Comparison of ENCODE assay signal across 16 cellular contexts in the genomic region with DNA sequence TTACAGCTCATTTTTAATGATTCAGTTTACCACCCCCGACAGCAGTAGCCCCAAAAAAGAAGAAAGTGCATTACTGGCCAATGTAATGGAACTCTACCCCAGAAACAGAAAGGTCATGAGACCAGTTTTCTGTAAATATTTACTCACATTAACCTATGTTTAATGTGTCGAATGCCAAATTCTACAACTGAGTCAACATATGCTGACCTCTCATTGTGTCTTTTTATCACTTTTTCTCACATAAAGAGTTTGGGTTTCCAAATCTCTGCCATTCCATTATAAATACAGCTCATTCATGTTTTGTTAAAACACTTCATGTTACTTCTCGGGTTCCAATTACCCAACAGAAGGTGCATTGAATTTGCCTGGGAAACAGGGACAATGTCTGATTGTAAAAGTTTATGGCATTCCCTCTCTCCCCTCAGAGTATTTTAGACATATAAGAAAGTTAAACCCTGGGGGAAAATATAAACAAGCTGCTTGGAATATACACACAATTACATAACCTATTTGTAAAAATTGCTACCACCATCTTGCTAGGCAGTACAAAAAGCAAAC.
DNase-seq lines count a peak whose midpoint lies in the region; ATAC-seq and TF ChIP-seq lines count a peak whose summit lies in the region.
"Had no signal": no experiment of that assay in that cellular context is flagged by ENCODE, and none has a peak within 500 bp of the region (broad histone marks: within the 10 kb centered on the region; RNA-seq: fewer than 3 reads in every experiment).

No MANE protein-coding gene starts in this region.

- H3K4me2 ChIP-seq in GM23338: no peak overlapping the region
- H3K4me2 ChIP-seq in osteoblast (ENCODE audit: insufficient read depth, low read length): no peak overlapping the region
- H3K4me2 ChIP-seq: SK-N-SH had no signal

- ATAC-seq in GM23338 (no peak), GM21723 (IDR thresholded peaks at IDR 0.05; ENCODE audit: unreplicated experiment) (no peak)
- ATAC-seq: HCT116, Panc1, Right ventricle myocardium inferior had no signal

- no peaks in the 10 kb centered on the region for H4K20me1 ChIP-seq in GM23338 (replicated peaks; ENCODE audit: insufficient read depth)
- H4K20me1 ChIP-seq in osteoblast (ENCODE audit: insufficient read depth, low read length): no peaks in the 10 kb centered on the region

- H2AFZ ChIP-seq in GM23338 (no peak overlapping the region), osteoblast (ENCODE audit: low read length) (peak overlapping the region; percentile 9)

- no peaks in the 10 kb centered on the region for H3K36me3 Mint-ChIP-seq in GM23338 (ENCODE audit: low read depth)

- no peaks in the 10 kb centered on the region for H3K9me3 ChIP-seq in osteoblast (ENCODE audit: low read depth, low read length)
- H3K9me3 ChIP-seq: SK-N-SH had no signal

- in situ Hi-C loops in SK-MEL-5 (cut with HindIII; ENCODE audit: low pct_unique_long_range_greater_than_20kb, low sequenced_read_pairs): no loop called here

- H3K27me3 Mint-ChIP-seq in GM23338 (ENCODE audit: insufficient read depth, low read depth, poor library complexity): no peaks in the 10 kb centered on the region

- no peaks in the 10 kb centered on the region; the same call in 2 of the 3 replicates for H3K4me1 Mint-ChIP-seq in GM23338

- intact Hi-C loops in head of caudate nucleus (cut with DNase I): no loop called here

- DNase-seq in NCI-H2196 (lab: John Stamatoyannopoulos, UW; ENCODE audit: unreplicated experiment) (peak; percentile 9), NCI-H2196 treated with DMSO at 0.1 percent for 48 hours (lab: John Stamatoyannopoulos, UW; ENCODE audit: unreplicated experiment) (no peak), GM23338 (ENCODE audit: low spot score) (no peak), SK-MEL-5 (ENCODE audit: low read depth, low spot score) (peak; percentile 97), osteoblast (ENCODE audit: insufficient read length, low spot score, missing footprints) (no peak), H7 (no peak), head of caudate nucleus (no peak)
- DNase-seq: NCI-H1092, NCI-H1694 treated with DMSO at 0.1 percent for 48 hours, NCI-H524, SK-N-SH had no signal

- no peaks in the 10 kb centered on the region for H3K9me2 ChIP-seq in GM23338 (ENCODE audit: insufficient read depth)
- H3K9me2 ChIP-seq: SK-N-SH had no signal

- no peak for TF ChIP-seq CTCF in GM23338 (conservative IDR thresholded peaks at IDR 0.05; ENCODE audit: low read depth in 2 of 2)
- TF ChIP-seq CTCF in osteoblast (IDR thresholded peaks at IDR 0.05; ENCODE audit: extremely low read depth, low read depth, low read length): no peak

- H3K9me3 Mint-ChIP-seq in GM23338: no peaks in the 10 kb centered on the region

- H3K4me3 Mint-ChIP-seq in GM23338: no peak overlapping the region

- H3K4me3 ChIP-seq in GM23338 (no peak overlapping the region), osteoblast (ENCODE audit: insufficient read depth, low read length) (no peak overlapping the region), H7 (ENCODE audit: insufficient read depth, low read depth, low read length) (no peak overlapping the region)
- H3K4me3 ChIP-seq: K562 had no signal

- H3K27ac ChIP-seq in GM23338 (ENCODE audit: low read depth): no peak overlapping the region
- no peak overlapping the region for H3K27ac ChIP-seq in osteoblast (ENCODE audit: low read depth, low read length)

- H3K27ac Mint-ChIP-seq in GM23338: peak overlapping the region; percentile 11; the same call in 1 of the 2 replicates

- no peaks in the 10 kb centered on the region for H3F3A ChIP-seq in GM23338 (replicated peaks; ENCODE audit: low read depth)

- H3K27me3 ChIP-seq in GM23338 (ENCODE audit: insufficient read depth) (no peaks in the 10 kb centered on the region), osteoblast (ENCODE audit: insufficient read depth, low read length) (no peaks in the 10 kb centered on the region), H7 (ENCODE audit: control insufficient read depth, insufficient read depth, low read length) (no peaks in the 10 kb centered on the region)

- no peaks in the 10 kb centered on the region for H3K36me3 ChIP-seq in GM23338 (ENCODE audit: insufficient read depth)
- no peaks in the 10 kb centered on the region for H3K36me3 ChIP-seq in osteoblast (ENCODE audit: insufficient read depth, low read length)
- no peaks in the 10 kb centered on the region for H3K36me3 ChIP-seq in H7 (replicated peaks; ENCODE audit: control insufficient read depth, insufficient read depth, low read length)

- no peaks in the 10 kb centered on the region for H3K4me1 ChIP-seq in GM23338 (ENCODE audit: insufficient read depth)
- H3K4me1 ChIP-seq in osteoblast (ENCODE audit: insufficient read depth, low read length): peaks cover 27% of the 10 kb centered on the region

- H3K79me2 ChIP-seq in GM23338 (replicated peaks; ENCODE audit: insufficient read depth) (no peaks in the 10 kb centered on the region), osteoblast (ENCODE audit: insufficient read depth, low read length) (no peaks in the 10 kb centered on the region)

TF ChIP-seq in GM23338, 12 proteins besides CTCF, POLR2A, EP300 and RAD21 (continues in another document):
- TF ChIP-seq EZH2phosphoT487 (IDR thresholded peaks at IDR 0.05; ENCODE audit: unreplicated experiment) (no peak), POLR2AphosphoS5 (IDR thresholded peaks at IDR 0.05; ENCODE audit: low read depth) (no peak), ZNF331 (CRISPR knock-in tag; IDR thresholded peaks at IDR 0.05; ENCODE audit: low read depth) (no peak), ZNF114 (CRISPR knock-in tag; IDR thresholded peaks at IDR 0.05) (no peak), JUNB (IDR thresholded peaks at IDR 0.05; ENCODE audit: unreplicated experiment) (no peak), NANOG (IDR thresholded peaks at IDR 0.05; ENCODE audit: borderline replicate concordance) (no peak), STAT1 (IDR thresholded peaks at IDR 0.05; ENCODE audit: unreplicated experiment) (no peak), EZH2 (IDR thresholded peaks at IDR 0.05; ENCODE audit: low read depth, unreplicated experiment) (no peak)
- TF ChIP-seq, protein P1, sequence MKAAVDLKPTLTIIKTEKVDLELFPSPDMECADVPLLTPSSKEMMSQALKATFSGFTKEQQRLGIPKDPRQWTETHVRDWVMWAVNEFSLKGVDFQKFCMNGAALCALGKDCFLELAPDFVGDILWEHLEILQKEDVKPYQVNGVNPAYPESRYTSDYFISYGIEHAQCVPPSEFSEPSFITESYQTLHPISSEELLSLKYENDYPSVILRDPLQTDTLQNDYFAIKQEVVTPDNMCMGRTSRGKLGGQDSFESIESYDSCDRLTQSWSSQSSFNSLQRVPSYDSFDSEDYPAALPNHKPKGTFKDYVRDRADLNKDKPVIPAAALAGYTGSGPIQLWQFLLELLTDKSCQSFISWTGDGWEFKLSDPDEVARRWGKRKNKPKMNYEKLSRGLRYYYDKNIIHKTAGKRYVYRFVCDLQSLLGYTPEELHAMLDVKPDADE (IDR thresholded peaks at IDR 0.05): no peak
- TF ChIP-seq, protein P2, sequence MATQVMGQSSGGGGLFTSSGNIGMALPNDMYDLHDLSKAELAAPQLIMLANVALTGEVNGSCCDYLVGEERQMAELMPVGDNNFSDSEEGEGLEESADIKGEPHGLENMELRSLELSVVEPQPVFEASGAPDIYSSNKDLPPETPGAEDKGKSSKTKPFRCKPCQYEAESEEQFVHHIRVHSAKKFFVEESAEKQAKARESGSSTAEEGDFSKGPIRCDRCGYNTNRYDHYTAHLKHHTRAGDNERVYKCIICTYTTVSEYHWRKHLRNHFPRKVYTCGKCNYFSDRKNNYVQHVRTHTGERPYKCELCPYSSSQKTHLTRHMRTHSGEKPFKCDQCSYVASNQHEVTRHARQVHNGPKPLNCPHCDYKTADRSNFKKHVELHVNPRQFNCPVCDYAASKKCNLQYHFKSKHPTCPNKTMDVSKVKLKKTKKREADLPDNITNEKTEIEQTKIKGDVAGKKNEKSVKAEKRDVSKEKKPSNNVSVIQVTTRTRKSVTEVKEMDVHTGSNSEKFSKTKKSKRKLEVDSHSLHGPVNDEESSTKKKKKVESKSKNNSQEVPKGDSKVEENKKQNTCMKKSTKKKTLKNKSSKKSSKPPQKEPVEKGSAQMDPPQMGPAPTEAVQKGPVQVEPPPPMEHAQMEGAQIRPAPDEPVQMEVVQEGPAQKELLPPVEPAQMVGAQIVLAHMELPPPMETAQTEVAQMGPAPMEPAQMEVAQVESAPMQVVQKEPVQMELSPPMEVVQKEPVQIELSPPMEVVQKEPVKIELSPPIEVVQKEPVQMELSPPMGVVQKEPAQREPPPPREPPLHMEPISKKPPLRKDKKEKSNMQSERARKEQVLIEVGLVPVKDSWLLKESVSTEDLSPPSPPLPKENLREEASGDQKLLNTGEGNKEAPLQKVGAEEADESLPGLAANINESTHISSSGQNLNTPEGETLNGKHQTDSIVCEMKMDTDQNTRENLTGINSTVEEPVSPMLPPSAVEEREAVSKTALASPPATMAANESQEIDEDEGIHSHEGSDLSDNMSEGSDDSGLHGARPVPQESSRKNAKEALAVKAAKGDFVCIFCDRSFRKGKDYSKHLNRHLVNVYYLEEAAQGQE (IDR thresholded peaks at IDR 0.05; ENCODE audit: unreplicated experiment): no peak

Comparison
In these comparisons a context has a peak if more than half of its experiments do, and no peak if none do; other contexts are left out.
1. DNase-seq: peak in NCI-H2196 (single experiment) and SK-MEL-5 (single experiment); none in NCI-H2196 treated with DMSO at 0.1 percent for 48 hours (single experiment), GM23338 (single experiment), osteoblast (single experiment), H7 (single experiment) and head of caudate nucleus (0 of 42).